ENCODE assay signal across 26 cellular contexts in the genomic region with DNA sequence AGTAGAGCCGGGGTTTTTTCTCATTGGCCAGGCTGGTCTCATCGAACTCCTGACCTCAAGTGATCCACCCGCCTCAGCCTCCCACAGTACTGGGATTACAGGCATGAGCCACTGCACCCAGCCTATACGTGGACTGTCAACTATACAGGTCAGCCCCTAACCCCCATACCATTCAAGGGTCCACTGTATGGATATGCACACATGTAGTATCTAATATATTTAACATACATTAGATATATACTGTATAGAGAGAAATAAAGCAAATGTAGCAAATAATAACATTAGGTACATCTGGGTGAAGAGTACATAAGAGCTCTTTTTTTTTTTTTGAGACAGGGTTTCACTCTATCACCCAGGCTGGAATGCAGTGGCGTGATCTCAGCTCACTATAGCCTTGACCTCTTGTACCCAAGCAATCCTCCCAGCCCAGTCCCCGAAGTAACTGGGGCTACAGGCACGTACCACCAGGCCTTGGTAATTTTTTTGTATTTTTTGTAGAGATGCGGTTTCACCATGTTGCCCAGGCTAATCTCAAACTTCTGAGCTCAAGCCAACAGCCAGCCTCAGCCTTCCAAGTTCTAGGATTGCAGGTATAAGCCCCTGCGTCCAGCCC. TPM values are rescaled to one million over a fixed set of nuclear protein-coding genes. Genes with fewer than 3 reads are reported as not detected.
A peak's percentile ranks its signal among the peaks of the same experiment; 100 is the strongest.
DNase-seq lines count a peak whose midpoint lies in the region; ATAC-seq and TF ChIP-seq lines count a peak whose summit lies in the region.
"Had no signal": no experiment of that assay in that cellular context is flagged by ENCODE, and none has a peak within 500 bp of the region (broad histone marks: within the 10 kb centered on the region; RNA-seq: fewer than 3 reads in every experiment).

No MANE protein-coding gene starts in this region.

- no peaks in the 10 kb centered on the region for H3K36me3 Mint-ChIP-seq in chondrocyte (ENCODE audit: low read depth)
- H3K36me3 Mint-ChIP-seq in stimulated activated memory B cell treated with anti-CD40 and anti-IgM and Interleukin-4, amounts not matched to agents 10 μg/mL and 1 μg/mL and 100 μg/mL, for 72 hours, result peaks cover 6% of the 10 kb centered on the region
- H3K36me3 Mint-ChIP-seq: activated naive CD4-positive, alpha-beta T cell treated with anti-CD3 and anti-CD28 coated beads, Interleukin-2, amount 50 U/mL, for 24 hours; naive B cell had no signal

- H3K27ac ChIP-seq in right lobe of liver, result peak overlapping the region in 2 of 3 donors; percentile 29 to 85
- H3K27ac ChIP-seq in caudate nucleus (ENCODE audit: low read depth, low read length), result no peak overlapping the region

- H3K9me3 ChIP-seq in adipocyte (ENCODE audit: control insufficient read depth, low read length) (no peaks in the 10 kb centered on the region), right lobe of liver (no peaks in the 10 kb centered on the region)
- H3K9me3 ChIP-seq: BLaER1 treated with 17β-estradiol and CSF1 and Interleukin-3, amounts not matched to agents 10 nM and 100 nM; esophagus muscularis mucosa; sigmoid colon had no signal

- WGBS in right lobe of liver (ENCODE audit: insufficient coverage, low coverage, low lambda C conversion rate, missing lambda C conversion rate), result 35% methylated on average over 9 of the region's 9 CpGs

- peaks cover 78% of the 10 kb centered on the region for H3K4me1 Mint-ChIP-seq in chondrocyte (ENCODE audit: low read depth)
- H3K4me1 Mint-ChIP-seq in stimulated activated memory B cell treated with anti-CD40 and anti-IgM and Interleukin-4, amounts not matched to agents 10 μg/mL and 1 μg/mL and 100 μg/mL, for 72 hours, result peaks cover 50% of the 10 kb centered on the region

- H3K4me1 ChIP-seq in adipocyte (ENCODE audit: control insufficient read depth, insufficient read depth, low read length) (peaks cover 65% of the 10 kb centered on the region), right lobe of liver (peaks cover 2 to 62% (median 28%) of the 10 kb centered on the region in 4 donors)

- H3K36me3 ChIP-seq in adipocyte (ENCODE audit: control insufficient read depth, insufficient read depth, low read length, severe bottlenecking) (peaks cover 5% of the 10 kb centered on the region), right lobe of liver (no peaks in the 10 kb centered on the region)
- H3K36me3 ChIP-seq: sigmoid colon had no signal

- H3K4me3 ChIP-seq in adipocyte (ENCODE audit: low read length) (peak overlapping the region; percentile 27), right lobe of liver (no peak overlapping the region)
- H3K4me3 ChIP-seq: BLaER1 treated with 17β-estradiol and CSF1 and Interleukin-3, amounts not matched to agents 10 nM and 100 nM; esophagus muscularis mucosa; sigmoid colon had no signal

- no peaks in the 10 kb centered on the region for H3K27me3 Mint-ChIP-seq in chondrocyte (ENCODE audit: low read depth)
- no peaks in the 10 kb centered on the region for H3K27me3 Mint-ChIP-seq in stimulated activated memory B cell treated with anti-CD40 and anti-IgM and Interleukin-4, amounts not matched to agents 10 μg/mL and 1 μg/mL and 100 μg/mL, for 72 hours
- H3K27me3 Mint-ChIP-seq: activated CD4-positive, alpha-beta memory T cell treated with anti-CD3 and anti-CD28 coated beads, Interleukin-2, amount 10 ng/mL, durations not matched to agents 7 days and 5 days; activated naive CD4-positive, alpha-beta T cell treated with anti-CD3 and anti-CD28 coated beads, Interleukin-2, amount 50 U/mL, for 24 hours; activated T-helper 17 cell treated with anti-CD3 and anti-CD28 coated beads, Interleukin-2, amount 50 U/mL, for 72 hours; naive B cell had no signal

- H3K9ac ChIP-seq in adipocyte (ENCODE audit: low read length), result peak overlapping the region; percentile 51

- H3K27me3 ChIP-seq in adipocyte (replicated peaks; ENCODE audit: control insufficient read depth, insufficient read depth, low read length) (no peaks in the 10 kb centered on the region), right lobe of liver (no peaks in the 10 kb centered on the region)
- H3K27me3 ChIP-seq: BLaER1 treated with 17β-estradiol and CSF1 and Interleukin-3, amounts not matched to agents 10 nM and 100 nM; esophagus muscularis mucosa; sigmoid colon had no signal

- TF ChIP-seq POLR2A in right lobe of liver (IDR thresholded peaks at IDR 0.05), result no peak

- ATAC-seq in right lobe of liver, result peak in 2 of 4 donors; percentile 4 to 33
- ATAC-seq in stimulated activated memory B cell treated with anti-CD40 and anti-IgM and Interleukin-4, amounts not matched to agents 10 μg/mL and 1 μg/mL and 100 μg/mL, for 72 hours, result no peak
- no peak for ATAC-seq in GM19324 (IDR thresholded peaks at IDR 0.05; ENCODE audit: low FRiP score, unreplicated experiment)
- no peak for ATAC-seq in HG03439 (IDR thresholded peaks at IDR 0.05; ENCODE audit: unreplicated experiment)
- ATAC-seq: activated T-helper 17 cell treated with anti-CD3 and anti-CD28 coated beads, Interleukin-2, amount 50 U/mL, for 72 hours; Panc1 had no signal

- intact Hi-C loops in right lobe of liver (cut with DNase I), result no loop called here

- peak overlapping the region; percentile 83 for H3K27ac Mint-ChIP-seq in chondrocyte (ENCODE audit: unreplicated experiment)
- H3K27ac Mint-ChIP-seq in stimulated activated memory B cell treated with anti-CD40 and anti-IgM and Interleukin-4, amounts not matched to agents 10 μg/mL and 1 μg/mL and 100 μg/mL, for 72 hours, result peak overlapping the region; percentile 72
- H3K27ac Mint-ChIP-seq: activated CD4-positive, alpha-beta memory T cell treated with anti-CD3 and anti-CD28 coated beads, Interleukin-2, amount 10 ng/mL, durations not matched to agents 7 days and 5 days; activated naive CD4-positive, alpha-beta T cell treated with anti-CD3 and anti-CD28 coated beads, Interleukin-2, amount 50 U/mL, for 24 hours; activated T-helper 17 cell treated with anti-CD3 and anti-CD28 coated beads, Interleukin-2, amount 50 U/mL, for 72 hours had no signal

- H3K9me3 Mint-ChIP-seq in chondrocyte (ENCODE audit: low read depth), result no peaks in the 10 kb centered on the region
- H3K9me3 Mint-ChIP-seq in stimulated activated memory B cell treated with anti-CD40 and anti-IgM and Interleukin-4, amounts not matched to agents 10 μg/mL and 1 μg/mL and 100 μg/mL, for 72 hours, result no peaks in the 10 kb centered on the region
- H3K9me3 Mint-ChIP-seq: activated CD4-positive, alpha-beta memory T cell treated with anti-CD3 and anti-CD28 coated beads, Interleukin-2, amount 10 ng/mL, durations not matched to agents 7 days and 5 days; activated naive CD4-positive, alpha-beta T cell treated with anti-CD3 and anti-CD28 coated beads, Interleukin-2, amount 50 U/mL, for 24 hours; activated T-helper 17 cell treated with anti-CD3 and anti-CD28 coated beads, Interleukin-2, amount 50 U/mL, for 72 hours; H9; naive B cell had no signal

- no peak overlapping the region for H3K4me3 Mint-ChIP-seq in chondrocyte (ENCODE audit: unreplicated experiment)
- H3K4me3 Mint-ChIP-seq in stimulated activated memory B cell treated with anti-CD40 and anti-IgM and Interleukin-4, amounts not matched to agents 10 μg/mL and 1 μg/mL and 100 μg/mL, for 72 hours, result no peak overlapping the region
- H3K4me3 Mint-ChIP-seq: activated CD4-positive, alpha-beta memory T cell treated with anti-CD3 and anti-CD28 coated beads, Interleukin-2, amount 10 ng/mL, durations not matched to agents 7 days and 5 days; activated naive CD4-positive, alpha-beta T cell treated with anti-CD3 and anti-CD28 coated beads, Interleukin-2, amount 50 U/mL, for 24 hours; activated T-helper 17 cell treated with anti-CD3 and anti-CD28 coated beads, Interleukin-2, amount 50 U/mL, for 72 hours; H9 had no signal

- TF ChIP-seq CTCF in chondrocyte (IDR thresholded peaks at IDR 0.05) (no peak), right lobe of liver (IDR thresholded peaks at IDR 0.05) (no peak)

- no peak for DNase-seq in adipocyte (ENCODE audit: low read depth)
- no peak for DNase-seq in chondrocyte (ENCODE audit: low spot score)
- DNase-seq in right lobe of liver, result no peak
- DNase-seq in NCI-H146 (lab: John Stamatoyannopoulos, UW), result no peak
- no peak for DNase-seq in caudate nucleus (lab: John Stamatoyannopoulos, UW)
- DNase-seq: activated CD4-positive, alpha-beta memory T cell treated with anti-CD3 and anti-CD28 coated beads, Interleukin-2, amount 10 ng/mL, durations not matched to agents 7 days and 5 days; anterior cingulate cortex; central memory CD4-positive, alpha-beta T cell; dermis blood vessel endothelial cell; DMS153; foreskin melanocyte; H9; naive B cell; NCI-H2029; NCI-H524 treated with DMSO at 0.1 percent for 48 hours; SIG-M5; sigmoid colon; stimulated activated CD4-positive, alpha-beta T cell treated with anti-CD3 and anti-CD28 coated beads, Interleukin-4, amount 100 ng/mL, for 24 hours had no signal

RNA-seq across cellular contexts. Expression of a gene that starts 1.5 kb away (rescaled TPM):
- total RNA-seq in chondrocyte (0.85 to 1.8 TPM in 2 of 3 replicates, not detected in the other), right lobe of liver (under 1 TPM in 3 of 6 experiments, not detected in 3; 0.37 to 0.78 (median 0.68) TPM)
- total RNA-seq: dermis blood vessel endothelial cell, esophagus muscularis mucosa had no signal

RNA-seq across cellular contexts. Expression of a gene that starts 7.3 kb away (rescaled TPM):
- total RNA-seq in chondrocyte (279 to 383 TPM (median 382 TPM) in 3 replicates), right lobe of liver (100 to 1,000 TPM; 146 to 211 (median 170) TPM)

RNA-seq across cellular contexts. Expression of a gene that starts 27.2 kb away (rescaled TPM):
- total RNA-seq in chondrocyte, result 47.3 to 49.2 TPM (median 48.0 TPM) in 3 replicates
- 10 to 100 TPM; 17.1 to 22.6 (median 21.1) TPM for total RNA-seq in right lobe of liver
